In the genomic region with DNA sequence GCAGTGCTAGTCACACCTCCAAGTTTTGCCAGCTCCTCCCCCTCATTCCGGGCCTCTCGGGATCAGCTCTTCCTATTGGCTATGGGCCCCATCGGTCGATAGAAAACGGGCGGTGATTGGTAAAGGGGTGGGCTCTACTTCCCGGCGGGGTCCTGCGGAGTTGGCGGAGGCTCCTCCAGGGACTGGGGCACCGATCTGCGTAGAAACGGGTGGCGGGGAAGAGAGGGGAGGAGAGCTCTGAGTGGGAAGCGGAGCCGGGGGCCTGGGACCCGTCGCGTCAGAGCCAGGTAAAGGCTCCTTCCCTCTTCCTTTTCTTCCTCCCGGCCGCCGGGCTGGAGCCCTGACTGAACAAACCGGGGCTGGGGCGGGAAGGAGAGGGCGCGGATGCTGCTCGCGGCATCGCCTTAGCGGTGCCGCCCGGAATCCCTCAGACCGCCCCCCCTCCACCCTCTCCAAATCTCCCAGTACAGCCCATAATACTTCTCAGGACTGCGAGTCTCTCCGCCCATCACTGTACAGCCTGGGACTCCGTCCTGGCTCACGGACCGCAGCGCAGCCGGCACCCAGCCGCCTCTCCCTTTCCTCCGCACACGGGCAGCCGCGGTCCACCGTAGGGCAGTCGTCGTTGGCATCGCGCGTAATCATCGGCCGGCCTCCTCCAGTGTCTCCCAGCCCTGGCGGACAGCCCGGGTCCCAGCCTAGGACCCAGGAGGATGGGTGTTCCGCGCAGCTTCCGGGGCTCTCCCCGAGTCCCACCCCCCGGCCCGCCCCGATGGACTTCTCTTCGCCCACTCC, we compare ENCODE assay signal across 8 cellular contexts. TPM values are rescaled to one million over a fixed set of nuclear protein-coding genes. Genes with fewer than 3 reads are reported as not detected.
DNase-seq lines count a peak whose midpoint lies in the region; ATAC-seq and TF ChIP-seq lines count a peak whose summit lies in the region.
"Not testable (repeated sequence)": the region's sequence is repeated elsewhere in the genome, so short reads cannot be mapped to it uniquely, and the experiment has no call there.

A gene (plus strand): TSS at position 178 of the 795 bp plus-strand sequence. CDS start 2,430 bp downstream, outside the sequence.

- CTCF ChIA-PET in mammary epithelial cell (lab: Charles Lee; ENCODE audit: low non-redundant PET) = not testable (repeated sequence)

- TF ChIP-seq CTCF in mammary epithelial cell (conservative IDR thresholded peaks at IDR 0.05 in 1 of 2, IDR thresholded peaks at IDR 0.05 in 1 of 2; ENCODE audit: extremely low read depth in 1 of 2, insufficient read depth in 1 of 2, low read depth in 1 of 2, low read length in 2 of 2); type B pancreatic cell (conservative IDR thresholded peaks at IDR 0.05): not testable (repeated sequence)

- ATAC-seq in GM18867 (IDR thresholded peaks at IDR 0.05; ENCODE audit: unreplicated experiment) (peak; percentile 5), HG03280 (IDR thresholded peaks at IDR 0.05; ENCODE audit: unreplicated experiment) (peak; percentile 2)

- H3K4me3 Mint-ChIP-seq in type B pancreatic cell = peak within 1 kb of the TSS; percentile 84

- H3K4me3 ChIP-seq in mammary epithelial cell (replicated peaks in 1 of 3; ENCODE audit: insufficient read depth in 1 of 3, low read depth in 2 of 3, low read length in 3 of 3) = peak within 1 kb of the TSS in 2 of 3 experiments; percentile 44 to 57
- H3K4me3 ChIP-seq in iPS-11a (ENCODE audit: low read depth, low read length) = peak within 1 kb of the TSS; percentile 8
- peak within 1 kb of the TSS; percentile 48 for H3K4me3 ChIP-seq in rectal smooth muscle tissue (ENCODE audit: low read length)

- H3K27ac ChIP-seq in mammary epithelial cell (ENCODE audit: insufficient read depth, low read depth, low read length) = not testable (repeated sequence)
- H3K27ac ChIP-seq in rectal smooth muscle tissue (ENCODE audit: low read depth, low read length) = peak within 1 kb of the TSS; percentile 55

- not testable (repeated sequence) for H3K27me3 ChIP-seq in mammary epithelial cell (ENCODE audit: insufficient read depth, low read length); rectal smooth muscle tissue (ENCODE audit: control insufficient read depth, insufficient read depth, low read length)

- dilution Hi-C loops in mammary epithelial cell (cut with HindIII; ENCODE audit: low sequenced_read_pairs) = not testable (repeated sequence)

- H3K36me3 ChIP-seq in mammary epithelial cell (ENCODE audit: insufficient read depth, low read length); rectal smooth muscle tissue (ENCODE audit: control insufficient read depth, insufficient read depth, low read length): not testable (repeated sequence)

- intact Hi-C loops in mammary epithelial cell (cut with micrococcal nuclease) = not testable (repeated sequence)

- H3K9me3 Mint-ChIP-seq in type B pancreatic cell = not testable (repeated sequence)

- not testable (repeated sequence) for H3K36me3 Mint-ChIP-seq in type B pancreatic cell

- H3K4me1 ChIP-seq in mammary epithelial cell (ENCODE audit: insufficient read depth, low read length); rectal smooth muscle tissue (ENCODE audit: control insufficient read depth, insufficient read depth, low read length): not testable (repeated sequence)

- in situ Hi-C loops in mammary epithelial cell (cut with MboI; ENCODE audit: low sequenced_read_pairs in 2 of 2) = not testable (repeated sequence)

- peak within 1 kb of the TSS; percentile 40 for H3K9ac ChIP-seq in mammary epithelial cell (ENCODE audit: insufficient read depth, low read length)
- not testable (repeated sequence) for H3K9ac ChIP-seq in rectal smooth muscle tissue (ENCODE audit: low read length)

- H3K27me3 Mint-ChIP-seq in type B pancreatic cell = not testable (repeated sequence)

- H3K79me2 ChIP-seq in mammary epithelial cell (ENCODE audit: insufficient read depth, low read length) = not testable (repeated sequence)

- H3K4me1 Mint-ChIP-seq in type B pancreatic cell (ENCODE audit: unreplicated experiment) = not testable (repeated sequence)

- not testable (repeated sequence) for H3K9me3 ChIP-seq in mammary epithelial cell (replicated peaks; ENCODE audit: insufficient read depth, low read length)

- WGBS in mammary epithelial cell (ENCODE audit: low coverage, missing lambda C conversion rate) = no CpG with 5 or more reads among the region's 63 CpGs

- not testable (repeated sequence) for H4K20me1 ChIP-seq in mammary epithelial cell (ENCODE audit: insufficient read depth, low read length)

- BruUV-seq in mammary epithelial cell (replicated peaks; lab: Mats Ljungman, UMichigan) = TSS peak; percentile 50

- DNase-seq in NCI-H510A (lab: John Stamatoyannopoulos, UW) = peak; percentile 23
- DNase-seq in activated CD4-positive, alpha-beta T cell treated with anti-CD3 and anti-CD28 coated beads for 1 hour = peak; percentile 12
- peak; percentile 66 for DNase-seq in mammary epithelial cell
- peak; percentile 75 for DNase-seq in type B pancreatic cell (ENCODE audit: extremely low spot score, unreplicated experiment)

- H3K4me2 ChIP-seq in mammary epithelial cell (ENCODE audit: insufficient read depth, low read depth, low read length) = not testable (repeated sequence)

- H2AFZ ChIP-seq in mammary epithelial cell (ENCODE audit: low read depth, low read length) = peak within 1 kb of the TSS; percentile 56

- H3K27ac Mint-ChIP-seq in type B pancreatic cell = peak within 1 kb of the TSS; percentile 68

RNA-seq across cellular contexts. Expression of the gene that starts here (rescaled TPM):
- total RNA-seq in mammary epithelial cell (10 to 100 TPM; 47.0 to 59.7 TPM), type B pancreatic cell (ENCODE audit: low replicate concordance) (58.6 and 87.5 TPM in 2 replicates)
- polyA plus RNA-seq in mammary epithelial cell = 7.1 TPM
- polyA minus RNA-seq in mammary epithelial cell = 65.7 TPM

Comparison
In these comparisons a context has a peak if more than half of its experiments do, and no peak if none do; other contexts are left out.
1. DNase-seq: peak in every context shown above with its lines; median percentile 75 in type B pancreatic cell; 66 in mammary epithelial cell; 23 in NCI-H510A; 12 in activated CD4-positive, alpha-beta T cell treated with anti-CD3 and anti-CD28 coated beads for 1 hour.